Comparison of ENCODE assay signal across 1 cellular context in the genomic region with DNA sequence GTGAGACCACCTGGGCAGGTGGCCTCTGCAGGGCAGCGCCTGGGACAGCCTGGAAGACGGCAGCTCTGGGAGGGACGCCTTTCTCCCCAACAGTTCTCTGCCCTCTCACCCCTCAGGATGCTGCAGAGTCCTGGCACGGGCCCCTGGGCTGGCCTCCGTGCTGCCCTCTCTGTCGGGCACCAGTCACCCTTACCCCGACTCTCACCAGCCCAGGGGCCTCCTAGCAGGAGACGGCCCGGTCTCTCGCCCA.
TF ChIP-seq lines count a peak whose summit lies in the region.

No MANE protein-coding gene starts in this region.

TF ChIP-seq in H1, 55 proteins besides CTCF, POLR2A, EP300 and RAD21 (continued from another document):
- TF ChIP-seq USF2 (IDR thresholded peaks at IDR 0.05; ENCODE audit: low read length) (no peak), BACH1 (IDR thresholded peaks at IDR 0.05; ENCODE audit: low read length) (no peak), JUN (IDR thresholded peaks at IDR 0.05; ENCODE audit: low read depth, low read length) (no peak), PHF8 (conservative IDR thresholded peaks at IDR 0.05; ENCODE audit: low read depth, low read length) (no peak), JUND (IDR thresholded peaks at IDR 0.05; ENCODE audit: low read length) (no peak), CBX8 (IDR thresholded peaks at IDR 0.05; ENCODE audit: borderline replicate concordance, low read depth, low read length) (no peak)
